Comparison of ENCODE assay signal across 6 cellular contexts in the genomic region with DNA sequence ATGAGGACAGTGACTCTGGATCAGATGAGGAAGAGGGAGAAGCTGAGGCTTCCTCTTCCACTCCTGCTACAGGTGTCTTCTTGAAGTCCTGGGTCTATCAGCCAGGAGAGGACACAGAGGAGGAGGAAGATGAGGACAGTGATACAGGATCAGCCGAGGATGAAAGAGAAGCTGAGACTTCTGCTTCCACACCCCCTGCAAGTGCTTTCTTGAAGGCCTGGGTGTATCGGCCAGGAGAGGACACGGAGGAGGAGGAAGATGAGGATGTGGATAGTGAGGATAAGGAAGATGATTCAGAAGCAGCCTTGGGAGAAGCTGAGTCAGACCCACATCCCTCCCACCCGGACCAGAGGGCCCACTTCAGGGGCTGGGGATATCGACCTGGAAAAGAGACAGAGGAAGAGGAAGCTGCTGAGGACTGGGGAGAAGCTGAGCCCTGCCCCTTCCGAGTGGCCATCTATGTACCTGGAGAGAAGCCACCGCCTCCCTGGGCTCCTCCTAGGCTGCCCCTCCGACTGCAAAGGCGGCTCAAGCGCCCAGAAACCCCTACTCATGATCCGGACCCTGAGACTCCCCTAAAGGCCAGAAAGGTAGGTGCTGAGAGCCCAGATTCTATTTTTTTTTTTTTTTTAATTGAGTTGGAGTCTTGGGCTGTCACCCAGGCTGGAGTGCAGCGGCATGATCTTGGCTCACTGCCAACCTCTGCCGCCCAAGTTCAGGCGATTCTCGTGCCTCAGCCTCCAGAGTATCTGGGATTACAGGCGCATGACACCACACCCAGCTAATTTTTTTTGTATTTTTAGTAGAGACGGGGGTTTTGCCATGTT. TPM values are rescaled to one million over a fixed set of nuclear protein-coding genes. Genes with fewer than 3 reads are reported as not detected.
A peak's percentile ranks its signal among the peaks of the same experiment; 100 is the strongest.
DNase-seq lines count a peak whose midpoint lies in the region; ATAC-seq lines count a peak whose summit lies in the region.

No MANE protein-coding gene starts in this region.

- 19 to 44% (median 25%) methylated on average over 17 of the region's 17 CpGs for WGBS in adipose tissue, 3 donors

- ATAC-seq in HG03571 (IDR thresholded peaks at IDR 0.05; ENCODE audit: unreplicated experiment): no peak

- peak; percentile 24 for DNase-seq in stimulated activated CD4-positive, alpha-beta T cell treated with anti-CD3 and anti-CD28 coated beads, Interleukin-15, amount 100 ng/mL, for 24 hours
- no peak for DNase-seq in stimulated activated CD4-positive, alpha-beta T cell treated with anti-CD3 and anti-CD28 coated beads, Interleukin-4, amount 100 ng/mL, for 4 hours
- DNase-seq in midbrain (lab: John Stamatoyannopoulos, UW): no peak

- peaks cover 53% of the 10 kb centered on the region for H3K4me1 ChIP-seq in mononuclear cell (ENCODE audit: insufficient read depth, low read length)

- H3K27me3 ChIP-seq in mononuclear cell (ENCODE audit: insufficient read depth, low read length): no peaks in the 10 kb centered on the region

- peak overlapping the region; percentile 75 for H3K27ac ChIP-seq in adipose tissue (ENCODE audit: low read depth, low read length)

- H3K9me3 ChIP-seq in mononuclear cell (ENCODE audit: low read depth, low read length): no peaks in the 10 kb centered on the region

- H3K4me3 ChIP-seq in mononuclear cell (ENCODE audit: low read length): peak overlapping the region; percentile 84

RNA-seq across cellular contexts. Expression of a gene that starts 2.3 kb away (rescaled TPM):
- 100 to 1,000 TPM in 2 of 3 donors, 10 to 100 TPM in 1; 18.7 to 240 (median 197) TPM for polyA plus RNA-seq in adipose tissue
- 644 TPM for total RNA-seq in mononuclear cell

RNA-seq across cellular contexts. Expression of a gene that starts 6.1 kb away (rescaled TPM):
- polyA plus RNA-seq in adipose tissue: 100 to 1,000 TPM in 1 of 3 donors, 10 to 100 TPM in 1, 1 to 10 TPM in 1; 7.3 to 127 (median 20.6) TPM
- 1.3 TPM for total RNA-seq in mononuclear cell

RNA-seq across cellular contexts. Expression of a gene that starts 24.0 kb away (rescaled TPM):
- polyA plus RNA-seq in adipose tissue: under 1 TPM in 2 of 3 donors, not detected in 1; 0.08 to 0.09 TPM
- total RNA-seq in mononuclear cell: 0.31 TPM

RNA-seq across cellular contexts. Expression of a gene that starts 25.6 kb away (rescaled TPM):
- 100 to 1,000 TPM; 117 to 394 (median 178) TPM for polyA plus RNA-seq in adipose tissue
- total RNA-seq in mononuclear cell: 166 TPM

RNA-seq across cellular contexts. Expression of a gene that starts 38.2 kb away (rescaled TPM):
- polyA plus RNA-seq in adipose tissue: 10 to 100 TPM in 1 of 3 donors, 1 to 10 TPM in 2; 1.9 to 10.7 (median 4.6) TPM
- 0.42 TPM for total RNA-seq in mononuclear cell
